Comparison of ENCODE assay signal across 9 cellular contexts in the genomic region with DNA sequence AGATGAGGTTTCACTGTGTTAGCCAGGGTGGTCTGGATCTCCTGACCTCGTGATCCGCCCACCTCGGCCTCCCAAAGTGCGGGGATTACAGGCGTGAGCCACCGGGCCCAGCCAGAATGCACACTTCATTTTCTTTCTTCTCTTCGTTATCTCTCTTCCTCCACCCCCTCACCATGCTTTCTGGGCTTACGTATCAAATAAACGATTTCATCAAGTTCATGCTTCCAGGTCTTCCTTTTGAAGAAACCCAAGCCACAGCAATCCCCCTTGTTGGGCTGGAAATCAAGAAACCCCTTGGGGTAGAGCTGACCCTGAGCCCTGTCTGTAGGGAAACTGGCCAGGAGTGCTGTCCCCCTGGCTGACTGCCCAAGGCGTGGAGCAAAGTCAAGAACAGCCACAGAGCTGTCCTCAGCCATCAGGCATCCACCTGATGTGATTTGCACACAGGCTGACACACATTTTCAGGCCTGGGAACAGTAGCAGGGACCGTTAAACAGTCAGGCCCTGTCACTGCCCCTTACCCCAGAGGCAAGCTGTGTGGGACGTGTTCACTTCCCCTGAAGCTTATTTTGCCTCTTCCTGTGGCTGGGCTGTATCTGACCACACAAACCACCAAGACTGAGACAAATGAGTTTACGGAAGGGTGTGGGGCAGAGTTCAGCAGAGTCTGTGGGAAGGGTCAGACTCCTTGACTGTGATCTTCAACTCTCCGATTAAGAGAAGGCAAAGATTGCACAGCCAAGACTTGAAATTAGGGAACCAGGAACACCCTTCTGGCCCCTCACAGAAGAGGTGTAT.
DNase-seq lines count a peak whose midpoint lies in the region; ATAC-seq and TF ChIP-seq lines count a peak whose summit lies in the region.
"Had no signal": no experiment of that assay in that cellular context is flagged by ENCODE, and none has a peak within 500 bp of the region (broad histone marks: within the 10 kb centered on the region; RNA-seq: fewer than 3 reads in every experiment).

No MANE protein-coding gene starts in this region.

- no peaks in the 10 kb centered on the region; the same call in 1 of the 2 replicates for H3F3A ChIP-seq in SU-DHL-6 (ENCODE audit: insufficient read depth)

- TF ChIP-seq CTCF in SU-DHL-6 (IDR thresholded peaks at IDR 0.05; ENCODE audit: insufficient read depth, low read length, poor library complexity, severe bottlenecking), result no peak
- peak; percentile 21 for TF ChIP-seq CTCF in neutrophil (IDR thresholded peaks at IDR 0.05)
- no peak for TF ChIP-seq CTCF in foreskin fibroblast (IDR thresholded peaks at IDR 0.05; ENCODE audit: low read depth, low read length)

- H3K27ac ChIP-seq in SU-DHL-6 (ENCODE audit: low read depth, low read length) (peak overlapping the region; percentile 49; the same call in 1 of the 2 replicates), neutrophil (peak overlapping the region; percentile 87)
- peak overlapping the region; percentile 38 for H3K27ac ChIP-seq in effector memory CD4-positive, alpha-beta T cell (ENCODE audit: insufficient read depth, low read length, poor library complexity, severe bottlenecking)
- H3K27ac ChIP-seq: C4-2B had no signal

- H3K36me3 ChIP-seq in SU-DHL-6 (ENCODE audit: low read length) (no peaks in the 10 kb centered on the region), neutrophil (no peaks in the 10 kb centered on the region)
- H3K36me3 ChIP-seq in effector memory CD4-positive, alpha-beta T cell (ENCODE audit: control insufficient read depth, insufficient read depth, low read length), result no peaks in the 10 kb centered on the region

- no peaks in the 10 kb centered on the region for H4K20me1 ChIP-seq in SU-DHL-6 (ENCODE audit: low read depth, low read length)

- H3K27me3 ChIP-seq in SU-DHL-6 (ENCODE audit: low read length), result no peaks in the 10 kb centered on the region
- no peaks in the 10 kb centered on the region for H3K27me3 ChIP-seq in effector memory CD4-positive, alpha-beta T cell (replicated peaks; ENCODE audit: control insufficient read depth, insufficient read depth, low read length, poor library complexity, severe bottlenecking)
- H3K27me3 ChIP-seq in neutrophil, result no peaks in the 10 kb centered on the region

- peak; percentile 47 to 56 (median 50) for DNase-seq in stimulated activated CD4-positive, alpha-beta T cell treated with anti-CD3 and anti-CD28 coated beads, Interleukin-12 subunit alpha, Interleukin-12 subunit beta, amount 100 ng/mL, for 48 hours (ENCODE audit: low read depth in 2 of 3, low spot score in 1 of 3)
- no peak for DNase-seq in stimulated activated CD4-positive, alpha-beta T cell treated with anti-CD3 and anti-CD28 coated beads, Interleukin-12 subunit alpha, Interleukin-12 subunit beta, amount 100 ng/mL, for 4 hours
- peak in 1 of 3 donors; percentile 10 for DNase-seq in effector memory CD4-positive, alpha-beta T cell
- DNase-seq in DMS114 treated with DMSO at 0.1 percent for 48 hours (lab: John Stamatoyannopoulos, UW; ENCODE audit: unreplicated experiment) (no peak), foreskin fibroblast (no peak)

- peak; percentile 96 for ATAC-seq in HG03139 (IDR thresholded peaks at IDR 0.05; ENCODE audit: unreplicated experiment)

- H3K9ac ChIP-seq in SU-DHL-6 (ENCODE audit: low read length), result no peak overlapping the region; the same call in 1 of the 2 replicates

- no peaks in the 10 kb centered on the region for H3K9me2 ChIP-seq in SU-DHL-6 (replicated peaks; ENCODE audit: insufficient read depth, low read length)

- no peak overlapping the region for H3K4me3 ChIP-seq in SU-DHL-6 (ENCODE audit: insufficient read depth, low read length, poor library complexity, severe bottlenecking)
- peak overlapping the region; percentile 20 for H3K4me3 ChIP-seq in effector memory CD4-positive, alpha-beta T cell (ENCODE audit: insufficient read depth, low read depth, low read length, poor library complexity, severe bottlenecking)
- H3K4me3 ChIP-seq in neutrophil (ENCODE audit: low read depth in 1 of 2, low read length in 1 of 2), result peak overlapping the region; percentile 33 to 48
- no peak overlapping the region for H3K4me3 ChIP-seq in foreskin fibroblast (ENCODE audit: low read depth in 1 of 2, low read length in 2 of 2)

- H2AFZ ChIP-seq in SU-DHL-6 (ENCODE audit: low read depth, low read length, severe bottlenecking), result no peak overlapping the region

- H3K9me3 ChIP-seq in SU-DHL-6 (ENCODE audit: insufficient read depth, low read length), result no peaks in the 10 kb centered on the region
- no peaks in the 10 kb centered on the region for H3K9me3 ChIP-seq in effector memory CD4-positive, alpha-beta T cell (ENCODE audit: control insufficient read depth, low read length)
- H3K9me3 ChIP-seq in neutrophil, result no peaks in the 10 kb centered on the region

- H3K4me1 ChIP-seq in effector memory CD4-positive, alpha-beta T cell (ENCODE audit: control insufficient read depth, insufficient read depth, low read length, poor library complexity, severe bottlenecking), result peaks cover 7% of the 10 kb centered on the region
- H3K4me1 ChIP-seq in neutrophil (ENCODE audit: control insufficient read depth in 1 of 2, insufficient read depth in 1 of 2, low read depth in 1 of 2, low read length in 1 of 2), result peaks cover 25 to 42% of the 10 kb centered on the region in 2 experiments

- no peaks in the 10 kb centered on the region for H3K79me2 ChIP-seq in SU-DHL-6 (ENCODE audit: insufficient read depth, low read length)

- H3K4me2 ChIP-seq in SU-DHL-6 (ENCODE audit: low read depth, low read length, poor library complexity, severe bottlenecking), result peak overlapping the region; percentile 37

Comparison
In these comparisons a context has a peak if more than half of its experiments do, and no peak if none do; other contexts are left out.
1. DNase-seq: peak in stimulated activated CD4-positive, alpha-beta T cell treated with anti-CD3 and anti-CD28 coated beads, Interleukin-12 subunit alpha, Interleukin-12 subunit beta, amount 100 ng/mL, for 48 hours (3 of 3); none in stimulated activated CD4-positive, alpha-beta T cell treated with anti-CD3 and anti-CD28 coated beads, Interleukin-12 subunit alpha, Interleukin-12 subunit beta, amount 100 ng/mL, for 4 hours (single experiment), DMS114 treated with DMSO at 0.1 percent for 48 hours (single experiment) and foreskin fibroblast (0 of 2).
2. H3K4me3 ChIP-seq: peak in effector memory CD4-positive, alpha-beta T cell (single experiment) and neutrophil (2 of 2); none in SU-DHL-6 (single experiment) and foreskin fibroblast (0 of 2).
3. Peak in every context shown above with its lines, with median percentiles within 50 percentile points of each other: H3K27ac ChIP-seq.